In genomic region chr5:88824892-88825781, GRCh38 we compare ENCODE assay signal across 8 cellular contexts. TPM values are rescaled to one million over a fixed set of nuclear protein-coding genes. Genes with fewer than 3 reads are reported as not detected.
A peak's percentile ranks its signal among the peaks of the same experiment; 100 is the strongest.
DNase-seq lines count a peak whose midpoint lies in the region; ATAC-seq and TF ChIP-seq lines count a peak whose summit lies in the region.

No MANE protein-coding gene starts in this region.

- H3K4me1 ChIP-seq in fibroblast of lung (ENCODE audit: control insufficient read depth, extremely low read depth, insufficient read depth, low read length): peaks cover 8% of the 10 kb centered on the region

- DNase-seq in GM12864 (ENCODE audit: low read depth) (no peak), fibroblast of lung (ENCODE audit: low read depth in 2 of 2) (peak; percentile 65 to 89), pulmonary artery endothelial cell (ENCODE audit: low read depth, low spot score) (peak; percentile 88), COLO829 (ENCODE audit: low spot score) (no peak), GF-D8 (lab: John Stamatoyannopoulos, UW) (no peak), NCI-H146 treated with DMSO at 0.1 percent for 48 hours (lab: John Stamatoyannopoulos, UW; ENCODE audit: unreplicated experiment) (no peak)

- H3K27ac ChIP-seq in fibroblast of lung (ENCODE audit: insufficient read depth, low read length): peak overlapping the region; percentile 31

- H3K79me2 ChIP-seq in fibroblast of lung (ENCODE audit: control insufficient read depth, insufficient read depth, low read length): no peaks in the 10 kb centered on the region

- no peak overlapping the region for H3K9ac ChIP-seq in fibroblast of lung (ENCODE audit: insufficient read depth, low read length)

- peak overlapping the region; percentile 51 for H3K4me2 ChIP-seq in fibroblast of lung (ENCODE audit: extremely low read depth, insufficient read depth, low read length)

- H3K36me3 ChIP-seq in fibroblast of lung (ENCODE audit: control insufficient read depth, insufficient read depth, low read length): no peaks in the 10 kb centered on the region

- H3K4me3 ChIP-seq in GM12864 (ENCODE audit: low read depth, low read length): peak overlapping the region; percentile 41
- H3K4me3 ChIP-seq in fibroblast of lung (replicated peaks in 1 of 4; ENCODE audit: control extremely low read depth in 1 of 4, insufficient read depth in 1 of 4, low read depth in 3 of 4, low read length in 4 of 4): no peak overlapping the region

- H4K20me1 ChIP-seq in fibroblast of lung (ENCODE audit: control insufficient read depth, extremely low read depth, insufficient read depth, low read length): no peaks in the 10 kb centered on the region

- TF ChIP-seq CTCF in GM12864 (IDR thresholded peaks at IDR 0.05; ENCODE audit: low read depth, low read length, missing control alignments) (no peak), fibroblast of lung (conservative IDR thresholded peaks at IDR 0.05 in 1 of 2, IDR thresholded peaks at IDR 0.05 in 1 of 2; ENCODE audit: low read depth in 1 of 2, low read length in 2 of 2) (no peak)

- no peak overlapping the region for H2AFZ ChIP-seq in fibroblast of lung (ENCODE audit: low read length)

- H3K9me3 ChIP-seq in fibroblast of lung (ENCODE audit: control insufficient read depth, insufficient read depth, low read depth, low read length): no peaks in the 10 kb centered on the region

- no peak for ATAC-seq in GM18870 (IDR thresholded peaks at IDR 0.05; ENCODE audit: unreplicated experiment)

- no peaks in the 10 kb centered on the region for H3K27me3 ChIP-seq in fibroblast of lung (ENCODE audit: control insufficient read depth, insufficient read depth, low read length)

TF ChIP-seq in PFSK-1, 5 proteins besides CTCF, POLR2A, EP300 and RAD21:
- TF ChIP-seq FOXP2 (optimal IDR thresholded peaks at IDR 0.05; ENCODE audit: borderline replicate concordance, extremely low read depth, extremely low read length, insufficient read depth) (no peak), POLR2AphosphoS5 (IDR thresholded peaks at IDR 0.05; ENCODE audit: low read depth, low read length) (peak; percentile 36; the same call in 1 of the 2 replicates), SIN3A (IDR thresholded peaks at IDR 0.05; ENCODE audit: borderline replicate concordance, insufficient read depth, low read length) (0 out of 2 replicates have a peak, but pooled peaks have one; percentile 46)
- TF ChIP-seq, protein P1, sequence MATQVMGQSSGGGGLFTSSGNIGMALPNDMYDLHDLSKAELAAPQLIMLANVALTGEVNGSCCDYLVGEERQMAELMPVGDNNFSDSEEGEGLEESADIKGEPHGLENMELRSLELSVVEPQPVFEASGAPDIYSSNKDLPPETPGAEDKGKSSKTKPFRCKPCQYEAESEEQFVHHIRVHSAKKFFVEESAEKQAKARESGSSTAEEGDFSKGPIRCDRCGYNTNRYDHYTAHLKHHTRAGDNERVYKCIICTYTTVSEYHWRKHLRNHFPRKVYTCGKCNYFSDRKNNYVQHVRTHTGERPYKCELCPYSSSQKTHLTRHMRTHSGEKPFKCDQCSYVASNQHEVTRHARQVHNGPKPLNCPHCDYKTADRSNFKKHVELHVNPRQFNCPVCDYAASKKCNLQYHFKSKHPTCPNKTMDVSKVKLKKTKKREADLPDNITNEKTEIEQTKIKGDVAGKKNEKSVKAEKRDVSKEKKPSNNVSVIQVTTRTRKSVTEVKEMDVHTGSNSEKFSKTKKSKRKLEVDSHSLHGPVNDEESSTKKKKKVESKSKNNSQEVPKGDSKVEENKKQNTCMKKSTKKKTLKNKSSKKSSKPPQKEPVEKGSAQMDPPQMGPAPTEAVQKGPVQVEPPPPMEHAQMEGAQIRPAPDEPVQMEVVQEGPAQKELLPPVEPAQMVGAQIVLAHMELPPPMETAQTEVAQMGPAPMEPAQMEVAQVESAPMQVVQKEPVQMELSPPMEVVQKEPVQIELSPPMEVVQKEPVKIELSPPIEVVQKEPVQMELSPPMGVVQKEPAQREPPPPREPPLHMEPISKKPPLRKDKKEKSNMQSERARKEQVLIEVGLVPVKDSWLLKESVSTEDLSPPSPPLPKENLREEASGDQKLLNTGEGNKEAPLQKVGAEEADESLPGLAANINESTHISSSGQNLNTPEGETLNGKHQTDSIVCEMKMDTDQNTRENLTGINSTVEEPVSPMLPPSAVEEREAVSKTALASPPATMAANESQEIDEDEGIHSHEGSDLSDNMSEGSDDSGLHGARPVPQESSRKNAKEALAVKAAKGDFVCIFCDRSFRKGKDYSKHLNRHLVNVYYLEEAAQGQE (IDR thresholded peaks at IDR 0.05; ENCODE audit: insufficient read depth in 1 of 2, low read depth in 2 of 2, low read length in 2 of 2): no peak

RNA-seq across cellular contexts. Expression of gene MEF2C, which starts 57.8 kb away (rescaled TPM):
- polyA plus RNA-seq in PFSK-1 (2012; ENCODE audit: insufficient read length, low read depth): 13.4 TPM
- total RNA-seq in fibroblast of lung: 5.4 and 12.2 TPM in 2 replicates
- 9.3 and 15.7 TPM in 2 replicates for polyA plus RNA-seq in fibroblast of lung
- polyA plus RNA-seq in fibroblast of lung (2012): 6.6 and 13.1 TPM in 2 replicates
- 34.8 and 73.7 TPM in 2 replicates for polyA minus RNA-seq in fibroblast of lung (ENCODE audit: low replicate concordance)
- 33.2 and 34.3 TPM in 2 replicates for total RNA-seq in pulmonary artery endothelial cell

Comparison
In these comparisons a context has a peak if more than half of its experiments do, and no peak if none do; other contexts are left out.
1. DNase-seq: peak in fibroblast of lung (2 of 2) and pulmonary artery endothelial cell (single experiment); none in GM12864 (single experiment), COLO829 (single experiment), GF-D8 (single experiment) and NCI-H146 treated with DMSO at 0.1 percent for 48 hours (single experiment).